ENCODE assay signal across 12 cellular contexts in the genomic region with DNA sequence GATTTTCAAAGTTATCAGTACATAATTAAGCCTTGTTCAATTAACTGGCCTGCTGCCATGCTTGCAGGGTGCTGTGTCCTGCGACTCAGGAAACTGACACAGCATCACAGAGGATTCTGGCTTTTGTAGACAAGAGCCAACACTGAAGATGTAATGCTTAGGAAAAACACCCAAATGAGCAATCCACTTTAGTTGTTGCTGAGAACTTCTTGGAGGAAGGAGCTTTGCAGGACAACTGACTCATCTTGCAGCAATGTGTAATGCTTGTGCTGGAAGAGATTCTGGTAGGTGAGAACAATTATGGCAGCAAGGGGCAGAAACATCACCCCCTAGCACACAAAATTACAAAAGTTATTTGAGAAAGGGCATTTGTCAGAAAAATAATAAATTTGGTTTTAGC.
DNase-seq lines count a peak whose midpoint lies in the region; FAIRE-seq and TF ChIP-seq lines count a peak whose summit lies in the region.
"Had no signal": no experiment of that assay in that cellular context is flagged by ENCODE, and none has a peak within 500 bp of the region (broad histone marks: within the 10 kb centered on the region; RNA-seq: fewer than 3 reads in every experiment).

No MANE protein-coding gene starts in this region.

- H3K27me3 ChIP-seq in MG63 (no peaks in the 10 kb centered on the region), endodermal cell (ENCODE audit: control insufficient read depth, insufficient read depth, low read length, poor library complexity, severe bottlenecking) (no peaks in the 10 kb centered on the region)
- H3K27me3 ChIP-seq: cardiac muscle cell, esophagus squamous epithelium had no signal

- no peaks in the 10 kb centered on the region for H3K27me3 Mint-ChIP-seq in endodermal cell (ENCODE audit: insufficient read depth)
- H3K27me3 Mint-ChIP-seq in activated CD4-positive, alpha-beta memory T cell treated with anti-CD3 and anti-CD28 coated beads for 36 hours: no peaks in the 10 kb centered on the region

- H3K36me3 ChIP-seq in MG63 (no peaks in the 10 kb centered on the region), endodermal cell (ENCODE audit: control insufficient read depth, insufficient read depth, low read length) (no peaks in the 10 kb centered on the region)
- H3K36me3 ChIP-seq: cardiac muscle cell, esophagus squamous epithelium had no signal

- intact Hi-C loops in activated CD4-positive, alpha-beta memory T cell treated with anti-CD3 and anti-CD28 coated beads for 36 hours (cut with micrococcal nuclease): no loop called here

- H3K9me3 ChIP-seq in MG63: no peaks in the 10 kb centered on the region
- no peaks in the 10 kb centered on the region for H3K9me3 ChIP-seq in endodermal cell (ENCODE audit: control insufficient read depth, low read length)
- H3K9me3 ChIP-seq: esophagus squamous epithelium had no signal

- no peak overlapping the region for H3K27ac ChIP-seq in endodermal cell (ENCODE audit: low read depth, low read length)
- H3K27ac ChIP-seq: cardiac muscle cell, esophagus squamous epithelium had no signal

- POLR2A ChIA-PET in activated CD4-positive, alpha-beta memory T cell treated with anti-CD3 and anti-CD28 coated beads for 36 hours (lab: Charles Lee): no interaction called here

- H3K4me1 Mint-ChIP-seq in endodermal cell: peaks cover 11% of the 10 kb centered on the region
- no peaks in the 10 kb centered on the region for H3K4me1 Mint-ChIP-seq in activated CD4-positive, alpha-beta memory T cell treated with anti-CD3 and anti-CD28 coated beads for 36 hours (ENCODE audit: low read depth)
- H3K4me1 Mint-ChIP-seq: natural killer cell had no signal

- no peak for TF ChIP-seq POLR2A in GM12892 (IDR thresholded peaks at IDR 0.05; ENCODE audit: low read depth, low read length)

- H3K9me3 Mint-ChIP-seq in endodermal cell: no peaks in the 10 kb centered on the region
- H3K9me3 Mint-ChIP-seq in activated CD4-positive, alpha-beta memory T cell treated with anti-CD3 and anti-CD28 coated beads for 36 hours: no peaks in the 10 kb centered on the region

- no peak overlapping the region for H3K9ac ChIP-seq in endodermal cell (ENCODE audit: extremely low read depth, low read length, poor library complexity, severe bottlenecking)

- TF ChIP-seq CTCF in endodermal cell (conservative IDR thresholded peaks at IDR 0.05): no peak

- no peak overlapping the region for H3K27ac Mint-ChIP-seq in endodermal cell
- no peak overlapping the region for H3K27ac Mint-ChIP-seq in activated CD4-positive, alpha-beta memory T cell treated with anti-CD3 and anti-CD28 coated beads for 36 hours
- H3K27ac Mint-ChIP-seq: natural killer cell had no signal

- H3K4me3 ChIP-seq in MG63 (no peak overlapping the region), endodermal cell (ENCODE audit: low read length) (no peak overlapping the region)
- H3K4me3 ChIP-seq: cardiac muscle cell, esophagus squamous epithelium had no signal

- CTCF ChIA-PET in activated CD4-positive, alpha-beta memory T cell treated with anti-CD3 and anti-CD28 coated beads for 36 hours (lab: Charles Lee): no interaction called here

- in situ Hi-C loops in Caki2 (cut with HindIII; ENCODE audit: low pct_unique_long_range_greater_than_20kb, low sequenced_read_pairs): no loop called here

- H3K36me3 Mint-ChIP-seq in endodermal cell (ENCODE audit: low read depth): no peaks in the 10 kb centered on the region
- H3K36me3 Mint-ChIP-seq in activated CD4-positive, alpha-beta memory T cell treated with anti-CD3 and anti-CD28 coated beads for 36 hours: no peaks in the 10 kb centered on the region
- H3K36me3 Mint-ChIP-seq: natural killer cell had no signal

- WGBS in endodermal cell (ENCODE audit: insufficient coverage in 1 of 2, insufficient read length in 1 of 2), 2 experiments: 67 to 94% methylated on average over 1 of the region's 1 CpG

- DNase-seq in Caki2 (ENCODE audit: low read depth) (peak; percentile 18), MG63 (peak; percentile 47), endodermal cell (peak; percentile 33), kidney tubule cell (ENCODE audit: low spot score) (peak; percentile 82), SHP77 (lab: John Stamatoyannopoulos, UW) (no peak), GM12892 (ENCODE audit: insufficient read length) (no peak), epidermal melanocyte (ENCODE audit: insufficient read length, low spot score) (no peak)
- DNase-seq in activated CD4-positive, alpha-beta memory T cell treated with anti-CD3 and anti-CD28 coated beads for 36 hours: no peak
- DNase-seq: esophagus squamous epithelium, left cardiac atrium, natural killer cell had no signal

- no peaks in the 10 kb centered on the region for H3K4me1 ChIP-seq in endodermal cell (ENCODE audit: control insufficient read depth, insufficient read depth, low read length)
- H3K4me1 ChIP-seq: esophagus squamous epithelium had no signal

- no peak overlapping the region for H3K4me3 Mint-ChIP-seq in endodermal cell
- H3K4me3 Mint-ChIP-seq in activated CD4-positive, alpha-beta memory T cell treated with anti-CD3 and anti-CD28 coated beads for 36 hours: no peak overlapping the region
- H3K4me3 Mint-ChIP-seq: natural killer cell had no signal

- no peak for FAIRE-seq in GM12892 (lab: Jason Lieb, UNC)

Comparison
In these comparisons a context has a peak if more than half of its experiments do, and no peak if none do; other contexts are left out.
1. DNase-seq: peak in Caki2 (single experiment), MG63 (single experiment), endodermal cell (single experiment) and kidney tubule cell (single experiment); none in SHP77 (0 of 2), GM12892 (single experiment), epidermal melanocyte (single experiment) and activated CD4-positive, alpha-beta memory T cell treated with anti-CD3 and anti-CD28 coated beads for 36 hours (single experiment).